8 cellular contexts compared by ENCODE assay signal in the genomic region with DNA sequence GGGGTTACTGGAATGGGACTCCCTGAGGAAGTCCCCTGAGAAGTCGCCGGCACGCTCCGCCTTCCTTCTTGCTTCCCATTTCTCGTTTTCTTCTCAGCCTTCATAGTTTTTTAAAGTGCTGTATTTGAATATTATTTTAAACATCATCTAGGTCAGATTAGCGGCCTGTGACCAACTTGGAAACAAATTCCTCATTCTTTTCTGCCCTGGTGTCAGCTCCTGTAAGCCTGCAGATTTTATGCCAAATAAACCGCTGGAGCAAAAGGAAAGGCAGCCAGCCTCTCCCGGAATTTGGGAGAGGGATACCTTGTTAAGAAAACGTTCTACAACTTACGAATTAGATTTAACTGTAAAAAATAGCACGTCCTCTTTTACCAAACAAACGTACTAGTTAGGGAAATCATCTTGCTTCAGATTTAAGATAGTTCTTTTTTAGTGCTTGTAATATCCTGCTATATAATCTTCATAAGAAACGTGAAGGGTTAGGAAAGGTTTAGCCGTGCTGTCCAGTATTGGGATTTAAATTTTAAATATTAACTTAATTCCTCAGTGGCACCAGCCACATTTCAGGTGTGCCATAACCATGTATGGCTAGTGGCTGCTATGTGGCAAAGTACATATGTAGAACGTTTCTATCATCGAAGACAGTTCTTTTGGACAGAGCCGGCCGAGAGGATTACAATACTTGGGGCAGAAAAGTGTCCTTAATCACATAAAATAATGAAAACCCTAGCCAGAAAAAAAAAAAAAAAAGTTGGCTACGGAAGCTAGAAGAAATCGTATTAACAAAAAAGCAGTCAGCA. TPM values are rescaled to one million over a fixed set of nuclear protein-coding genes. Genes with fewer than 3 reads are reported as not detected.
DNase-seq lines count a peak whose midpoint lies in the region; ATAC-seq lines count a peak whose summit lies in the region.

No MANE protein-coding gene starts in this region.

- no peaks in the 10 kb centered on the region for H3K9me3 Mint-ChIP-seq in activated naive CD4-positive, alpha-beta T cell treated with anti-CD3 and anti-CD28 coated beads, Interleukin-2, amount 50 U/mL, for 24 hours
- H3K9me3 Mint-ChIP-seq in activated CD8-positive, alpha-beta T cell treated with anti-CD3 and anti-CD28 coated beads, Interleukin-2, amount 10 ng/mL, durations not matched to agents 7 days and 5 days (ENCODE audit: insufficient read depth) = no peaks in the 10 kb centered on the region

- H3K4me3 ChIP-seq in iPS-18c (ENCODE audit: insufficient read depth, low read depth, low read length) = peak overlapping the region; percentile 34; the same call in 1 of the 2 replicates
- H3K4me3 ChIP-seq in subcutaneous abdominal adipose tissue (ENCODE audit: low read depth in 1 of 5, low read length in 5 of 5) = peak overlapping the region; percentile 69 to 88 (median 78)

- no peaks in the 10 kb centered on the region for H3K27me3 Mint-ChIP-seq in activated naive CD4-positive, alpha-beta T cell treated with anti-CD3 and anti-CD28 coated beads, Interleukin-2, amount 50 U/mL, for 24 hours
- H3K27me3 Mint-ChIP-seq in activated CD8-positive, alpha-beta T cell treated with anti-CD3 and anti-CD28 coated beads, Interleukin-2, amount 10 ng/mL, durations not matched to agents 7 days and 5 days (ENCODE audit: low read depth) = no peaks in the 10 kb centered on the region

- H3K36me3 Mint-ChIP-seq in activated naive CD4-positive, alpha-beta T cell treated with anti-CD3 and anti-CD28 coated beads, Interleukin-2, amount 50 U/mL, for 24 hours = peaks cover 2% of the 10 kb centered on the region
- peaks cover 9% of the 10 kb centered on the region for H3K36me3 Mint-ChIP-seq in activated CD8-positive, alpha-beta T cell treated with anti-CD3 and anti-CD28 coated beads, Interleukin-2, amount 10 ng/mL, durations not matched to agents 7 days and 5 days (ENCODE audit: low read depth)

- H3K4me1 Mint-ChIP-seq in activated naive CD4-positive, alpha-beta T cell treated with anti-CD3 and anti-CD28 coated beads, Interleukin-2, amount 50 U/mL, for 24 hours = peaks cover 46% of the 10 kb centered on the region
- H3K4me1 Mint-ChIP-seq in activated CD8-positive, alpha-beta T cell treated with anti-CD3 and anti-CD28 coated beads, Interleukin-2, amount 10 ng/mL, durations not matched to agents 7 days and 5 days (ENCODE audit: low read depth) = peaks cover 50% of the 10 kb centered on the region

- peaks cover 4 to 29% (median 16%) of the 10 kb centered on the region in 5 donors for H3K4me1 ChIP-seq in subcutaneous abdominal adipose tissue (ENCODE audit: control insufficient read depth in 5 of 5, insufficient read depth in 5 of 5, low read length in 5 of 5)

- H3K4me3 Mint-ChIP-seq in activated naive CD4-positive, alpha-beta T cell treated with anti-CD3 and anti-CD28 coated beads, Interleukin-2, amount 50 U/mL, for 24 hours = peak overlapping the region; percentile 93
- peak overlapping the region; percentile 90 for H3K4me3 Mint-ChIP-seq in activated CD8-positive, alpha-beta T cell treated with anti-CD3 and anti-CD28 coated beads, Interleukin-2, amount 10 ng/mL, durations not matched to agents 7 days and 5 days

- H3K9ac ChIP-seq in subcutaneous abdominal adipose tissue (ENCODE audit: low read length in 5 of 5) = peak overlapping the region; percentile 57 to 88 (median 83)

- H3K27ac ChIP-seq in subcutaneous abdominal adipose tissue (ENCODE audit: low read depth, low read length) = peak overlapping the region; percentile 98

- POLR2A ChIA-PET in activated CD8-positive, alpha-beta T cell treated with anti-CD3 and anti-CD28 coated beads, Interleukin-2, amount 10 ng/mL, durations not matched to agents 7 days and 5 days (lab: Charles Lee) = interaction anchor here (0.8 to 1.9 kb wide), 23 partner anchors 11 to 508 kb away, joined by 3 to 21 read pairs (median 5); a partner anchor contains a TSS

- H3K9me3 ChIP-seq in iPS-18c (ENCODE audit: control insufficient read depth, insufficient read depth, low read length) (no peaks in the 10 kb centered on the region), subcutaneous abdominal adipose tissue (ENCODE audit: control insufficient read depth in 5 of 5, low read length in 5 of 5) (no peaks in the 10 kb centered on the region)

- CTCF ChIA-PET in activated CD8-positive, alpha-beta T cell treated with anti-CD3 and anti-CD28 coated beads, Interleukin-2, amount 10 ng/mL, durations not matched to agents 7 days and 5 days (lab: Charles Lee) = interaction anchor here (1.1 to 6.1 kb wide), 9 partner anchors 9 to 160 kb away, joined by 3 to 33 read pairs (median 5); no protein-coding TSS in a partner anchor

- DNase-seq in activated naive CD4-positive, alpha-beta T cell treated with anti-CD3 and anti-CD28 coated beads, Interleukin-2, amount 50 U/mL, for 16 hours = no peak
- DNase-seq in activated CD8-positive, alpha-beta T cell treated with anti-CD3 and anti-CD28 coated beads, Interleukin-2, amount 10 ng/mL, durations not matched to agents 7 days and 5 days = no peak
- DNase-seq in DMS 273 treated with DMSO at 0.1 percent for 48 hours (lab: John Stamatoyannopoulos, UW) = no peak

- H3K36me3 ChIP-seq in subcutaneous abdominal adipose tissue (ENCODE audit: control insufficient read depth in 5 of 5, insufficient read depth in 5 of 5, low read length in 5 of 5) = no peaks in the 10 kb centered on the region

- H3K27ac Mint-ChIP-seq in activated naive CD4-positive, alpha-beta T cell treated with anti-CD3 and anti-CD28 coated beads, Interleukin-2, amount 50 U/mL, for 24 hours = peak overlapping the region; percentile 96
- H3K27ac Mint-ChIP-seq in activated CD8-positive, alpha-beta T cell treated with anti-CD3 and anti-CD28 coated beads, Interleukin-2, amount 10 ng/mL, durations not matched to agents 7 days and 5 days = peak overlapping the region; percentile 88

- no peak for ATAC-seq in activated CD8-positive, alpha-beta T cell treated with anti-CD3 and anti-CD28 coated beads, Interleukin-2, amount 10 ng/mL, durations not matched to agents 7 days and 5 days
- ATAC-seq in HG02938 (IDR thresholded peaks at IDR 0.05; ENCODE audit: unreplicated experiment) (no peak), HG03025 (IDR thresholded peaks at IDR 0.05; ENCODE audit: low FRiP score, unreplicated experiment) (no peak)

- no peaks in the 10 kb centered on the region for H3K27me3 ChIP-seq in subcutaneous abdominal adipose tissue (ENCODE audit: control insufficient read depth in 5 of 5, insufficient read depth in 4 of 5, low read length in 5 of 5)

RNA-seq across cellular contexts. Expression of a gene that starts 0.7 kb away (rescaled TPM):
- 10 to 100 TPM; 52.9 to 53.6 TPM for total RNA-seq in activated CD8-positive, alpha-beta T cell treated with anti-CD3 and anti-CD28 coated beads, Interleukin-2, amount 10 ng/mL, durations not matched to agents 7 days and 5 days
